In the genomic region with DNA sequence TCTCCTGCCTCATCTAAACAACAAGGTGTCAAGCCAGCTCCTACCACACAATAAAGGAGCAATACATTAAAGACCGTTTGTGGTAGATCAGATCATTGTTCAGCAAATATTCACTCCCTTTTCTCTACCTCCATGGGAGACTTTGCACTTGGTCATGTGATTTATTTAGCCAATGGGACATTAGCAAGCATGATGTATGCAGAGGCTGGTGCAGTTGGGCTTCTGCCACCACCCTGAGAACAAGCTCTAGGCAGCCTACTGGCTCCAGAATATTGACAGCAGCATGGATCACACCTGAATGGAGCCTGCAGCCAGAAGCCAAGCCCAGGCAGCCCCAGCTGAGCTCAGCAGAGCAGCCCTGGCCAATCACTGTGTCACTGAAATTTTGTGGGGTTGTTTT, we compare ENCODE assay signal across 25 cellular contexts.
"Had no signal": no experiment of that assay in that cellular context is flagged by ENCODE, and none has a peak within 500 bp of the region (broad histone marks: within the 10 kb centered on the region; RNA-seq: fewer than 3 reads in every experiment).

No MANE protein-coding gene starts in this region.

- H3K27ac ChIP-seq: adrenal gland, SJCRH30, WERI-Rb-1 had no signal

- H3K4me1 ChIP-seq: adrenal gland, SJCRH30 had no signal

- H3K27me3 ChIP-seq: adrenal gland, SJCRH30 had no signal

- H3K27ac Mint-ChIP-seq: activated CD8-positive, alpha-beta T cell treated with anti-CD3 and anti-CD28 coated beads, Interleukin-2, amount 10 ng/mL, durations not matched to agents 7 days and 5 days; activated naive CD8-positive, alpha-beta T cell treated with anti-CD3 and anti-CD28 coated beads, Interleukin-2, amount 10 ng/mL, durations not matched to agents 7 days and 5 days had no signal

- H3K9me3 ChIP-seq: adrenal gland, SJCRH30, SK-N-SH had no signal

- ATAC-seq: activated CD8-positive, alpha-beta T cell treated with anti-CD3 and anti-CD28 coated beads, Interleukin-2, amount 10 ng/mL, durations not matched to agents 7 days and 5 days; Panc1 had no signal

- H3K9me2 ChIP-seq: SK-N-SH had no signal

- H3K4me3 ChIP-seq: adrenal gland, SJCRH30 had no signal

- H3K36me3 ChIP-seq: adrenal gland, SJCRH30, WERI-Rb-1 had no signal

- H3K9ac ChIP-seq: SK-N-SH had no signal

- DNase-seq: activated CD4-positive, alpha-beta T cell treated with anti-CD3 and anti-CD28 coated beads for 48 hours; activated CD4-positive, alpha-beta T cell treated with anti-CD3 and anti-CD28 coated beads, Interleukin-2, amount 50 U/mL, for 4 hours; activated CD4-positive, CD25-positive, alpha-beta regulatory T cell treated with anti-CD3 and anti-CD28 coated beads, Interleukin-2, amount 50 U/mL, for 72 hours; activated CD8-positive, alpha-beta memory T cell treated with anti-CD3 and anti-CD28 coated beads, Interleukin-2, amount 50 U/mL, for 48 hours; activated CD8-positive, alpha-beta T cell treated with anti-CD3 and anti-CD28 coated beads, Interleukin-2, amount 10 ng/mL, durations not matched to agents 7 days and 5 days; activated naive CD4-positive, alpha-beta T cell treated with anti-CD3 and anti-CD28 coated beads, Interleukin-2, amount 50 U/mL, for 16 hours; activated naive CD8-positive, alpha-beta T cell treated with anti-CD3 and anti-CD28 coated beads, Interleukin-2, amount 10 ng/mL, durations not matched to agents 7 days and 5 days; activated T-cell treated with anti-CD3 and anti-CD28 coated beads, Interleukin-2, amount 50 U/mL, for 1 hour; anterior cingulate cortex; NCI-H1048; NCI-H146; NCI-H187 treated with DMSO at 0.1 percent for 48 hours; NCI-H2107; NCI-H2171 treated with DMSO at 0.1 percent for 48 hours; NCI-H226; NCI-H526; NCI-H774; Right ventricle myocardium superior; RPMI8226; SJCRH30; SK-N-SH; T-helper 1 cell; WERI-Rb-1 had no signal

- H3K36me3 Mint-ChIP-seq: activated naive CD8-positive, alpha-beta T cell treated with anti-CD3 and anti-CD28 coated beads, Interleukin-2, amount 10 ng/mL, durations not matched to agents 7 days and 5 days had no signal

- H3K4me2 ChIP-seq: SK-N-SH had no signal

- H3K4me3 Mint-ChIP-seq: activated CD8-positive, alpha-beta T cell treated with anti-CD3 and anti-CD28 coated beads, Interleukin-2, amount 10 ng/mL, durations not matched to agents 7 days and 5 days; activated naive CD8-positive, alpha-beta T cell treated with anti-CD3 and anti-CD28 coated beads, Interleukin-2, amount 10 ng/mL, durations not matched to agents 7 days and 5 days had no signal

- H3K4me1 Mint-ChIP-seq: activated naive CD8-positive, alpha-beta T cell treated with anti-CD3 and anti-CD28 coated beads, Interleukin-2, amount 10 ng/mL, durations not matched to agents 7 days and 5 days had no signal
